Comparison of ENCODE assay signal across 1 cellular context in genomic region chr10:92567952-92568600, GRCh38.
A peak's percentile ranks its signal among the peaks of the same experiment; 100 is the strongest.
TF ChIP-seq lines count a peak whose summit lies in the region.

No MANE protein-coding gene starts in this region.

TF ChIP-seq in HCT116, 20 proteins besides CTCF, POLR2A, EP300 and RAD21 (continued from another document):
- TF ChIP-seq SP1 (IDR thresholded peaks at IDR 0.05; ENCODE audit: low read depth) (peak; percentile 22; the same call in 1 of the 2 replicates), ZFX (IDR thresholded peaks at IDR 0.05) (no peak), EZH2 (IDR thresholded peaks at IDR 0.05) (no peak), ZBTB33 (IDR thresholded peaks at IDR 0.05; ENCODE audit: extremely low read depth, insufficient replicate concordance, low read length) (no peak), SRF (IDR thresholded peaks at IDR 0.05; ENCODE audit: low read depth) (no peak), CBX3 (IDR thresholded peaks at IDR 0.05; ENCODE audit: low read depth) (no peak)
- TF ChIP-seq, protein P1, sequence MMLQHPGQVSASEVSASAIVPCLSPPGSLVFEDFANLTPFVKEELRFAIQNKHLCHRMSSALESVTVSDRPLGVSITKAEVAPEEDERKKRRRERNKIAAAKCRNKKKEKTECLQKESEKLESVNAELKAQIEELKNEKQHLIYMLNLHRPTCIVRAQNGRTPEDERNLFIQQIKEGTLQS (IDR thresholded peaks at IDR 0.05), result no peak
